ENCODE assay signal across 8 cellular contexts in the genomic region with DNA sequence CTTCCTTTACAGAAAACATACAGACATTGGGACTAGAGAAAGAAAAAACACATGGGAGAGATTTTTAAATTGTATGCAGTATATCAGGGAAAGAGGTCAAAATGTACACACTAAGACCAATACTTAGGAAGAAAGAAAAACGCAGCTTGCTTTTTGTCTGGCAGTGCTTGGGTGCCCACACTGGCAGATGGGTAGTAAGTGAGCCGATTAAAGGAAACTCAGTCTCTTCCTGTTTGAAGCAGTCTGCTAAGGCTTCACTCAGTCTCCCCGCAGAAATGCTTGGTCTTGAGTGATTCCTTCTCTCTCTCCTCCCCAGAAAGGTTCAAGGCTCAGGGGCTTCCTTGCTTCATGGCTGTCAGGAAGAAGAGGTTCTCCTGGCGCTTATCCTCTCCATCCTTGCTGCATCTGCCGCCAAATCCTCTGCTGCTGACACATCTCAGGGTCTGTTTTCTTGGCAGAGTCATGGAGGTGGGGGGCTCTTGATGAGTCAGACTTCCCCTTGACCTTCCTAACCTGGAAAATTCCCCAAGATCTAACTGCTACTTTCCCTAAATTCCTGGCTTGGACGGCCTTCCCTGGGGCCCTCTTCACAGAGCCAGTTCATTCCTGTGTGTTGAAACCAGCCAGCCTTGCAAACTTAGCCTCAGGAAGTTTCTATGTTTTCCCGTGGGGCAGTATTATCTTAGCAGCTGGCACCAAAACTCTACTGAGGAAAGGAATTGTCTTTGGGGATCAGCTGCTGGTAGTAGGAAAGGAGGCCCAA. TPM values are rescaled to one million over a fixed set of nuclear protein-coding genes. Genes with fewer than 3 reads are reported as not detected.
A peak's percentile ranks its signal among the peaks of the same experiment; 100 is the strongest.
DNase-seq lines count a peak whose midpoint lies in the region; ATAC-seq and TF ChIP-seq lines count a peak whose summit lies in the region.

No MANE protein-coding gene starts in this region.

- H3K4me1 ChIP-seq in OCI-LY3 (ENCODE audit: low read length) (peaks cover 46% of the 10 kb centered on the region), smooth muscle cell (ENCODE audit: low read depth) (peaks cover 3% of the 10 kb centered on the region)

- no peaks in the 10 kb centered on the region for H3K27me3 Mint-ChIP-seq in effector memory CD8-positive, alpha-beta T cell

- peak overlapping the region; percentile 83 for H2AFZ ChIP-seq in OCI-LY3 (ENCODE audit: low read depth, low read length)
- peak overlapping the region; percentile 74 for H2AFZ ChIP-seq in smooth muscle cell (ENCODE audit: low read depth)

- no peak for TF ChIP-seq CTCF in OCI-LY3 (IDR thresholded peaks at IDR 0.05; ENCODE audit: low read depth, low read length)
- no peak for TF ChIP-seq CTCF in smooth muscle cell (IDR thresholded peaks at IDR 0.05; ENCODE audit: borderline replicate concordance, insufficient read depth, poor library complexity, severe bottlenecking)

- H3K27ac ChIP-seq in OCI-LY3 (ENCODE audit: low read length) (peak overlapping the region; percentile 20; the same call in 1 of the 2 replicates), smooth muscle cell (ENCODE audit: low read depth) (peak overlapping the region; percentile 10)

- H3K9ac ChIP-seq in OCI-LY3 (ENCODE audit: low read length) (peak overlapping the region; percentile 5; the same call in 1 of the 2 replicates), smooth muscle cell (ENCODE audit: low read depth) (no peak overlapping the region)

- peak overlapping the region; percentile 46 for H3K4me2 ChIP-seq in OCI-LY3 (ENCODE audit: low read length)
- H3K4me2 ChIP-seq in smooth muscle cell = peak overlapping the region; percentile 3

- H3K4me3 ChIP-seq in OCI-LY3 (ENCODE audit: low read length) (no peak overlapping the region), smooth muscle cell (no peak overlapping the region)

- no peaks in the 10 kb centered on the region for H4K20me1 ChIP-seq in OCI-LY3 (ENCODE audit: insufficient read depth, low read length)
- no peaks in the 10 kb centered on the region for H4K20me1 ChIP-seq in smooth muscle cell (ENCODE audit: low read depth)

- no peaks in the 10 kb centered on the region for H3K9me3 Mint-ChIP-seq in effector memory CD8-positive, alpha-beta T cell

- H3K36me3 ChIP-seq in OCI-LY3 (replicated peaks; ENCODE audit: low read depth, low read length) = no peaks in the 10 kb centered on the region
- H3K36me3 ChIP-seq in smooth muscle cell (ENCODE audit: low read depth) = no peaks in the 10 kb centered on the region

- peak; percentile 60 for DNase-seq in NCI-H82 (lab: John Stamatoyannopoulos, UW)
- DNase-seq in NCI-H82 treated with DMSO at 0.1 percent for 48 hours (lab: John Stamatoyannopoulos, UW; ENCODE audit: unreplicated experiment) = no peak
- no peak for DNase-seq in effector memory CD8-positive, alpha-beta T cell
- no peak for DNase-seq in smooth muscle cell (lab: John Stamatoyannopoulos, UW; ENCODE audit: unreplicated experiment)
- DNase-seq in left lobe of liver (ENCODE audit: low spot score) = no peak
- no peak for DNase-seq in NCI-H2196 (lab: John Stamatoyannopoulos, UW; ENCODE audit: unreplicated experiment)
- no peak for DNase-seq in NCI-H2227 treated with DMSO at 0.1 percent for 48 hours (lab: John Stamatoyannopoulos, UW)

- H3K9me3 ChIP-seq in OCI-LY3 (ENCODE audit: insufficient read depth, low read length) (no peaks in the 10 kb centered on the region), smooth muscle cell (replicated peaks; ENCODE audit: low read depth) (no peaks in the 10 kb centered on the region)

- peak; percentile 49 for ATAC-seq in effector memory CD8-positive, alpha-beta T cell (replicated peaks)
- ATAC-seq in left lobe of liver = no peak

- H3K27me3 ChIP-seq in OCI-LY3 (ENCODE audit: low read depth, low read length) (no peaks in the 10 kb centered on the region), smooth muscle cell (ENCODE audit: low read depth) (no peaks in the 10 kb centered on the region)

- H3K27ac Mint-ChIP-seq in effector memory CD8-positive, alpha-beta T cell = peak overlapping the region; percentile 13 to 91

- H3K79me2 ChIP-seq in OCI-LY3 (ENCODE audit: low read length) (no peaks in the 10 kb centered on the region), smooth muscle cell (ENCODE audit: low read depth) (no peaks in the 10 kb centered on the region)

- peak overlapping the region; percentile 28 to 56 for H3K4me3 Mint-ChIP-seq in effector memory CD8-positive, alpha-beta T cell

- H3F3A ChIP-seq in smooth muscle cell (ENCODE audit: low read depth) = peaks cover 19% of the 10 kb centered on the region

- 60% methylated on average over 7 of the region's 7 CpGs for WGBS in smooth muscle cell (ENCODE audit: low lambda C conversion rate)

- peaks cover 30 to 38% of the 10 kb centered on the region in 2 donors for H3K4me1 Mint-ChIP-seq in effector memory CD8-positive, alpha-beta T cell (ENCODE audit: low read depth in 2 of 2)

- no peaks in the 10 kb centered on the region for H3K36me3 Mint-ChIP-seq in effector memory CD8-positive, alpha-beta T cell (ENCODE audit: insufficient read depth)

RNA-seq across cellular contexts. Expression of a gene that starts 10.5 kb away (rescaled TPM):
- total RNA-seq in smooth muscle cell (7,008 and 8,051 TPM in 2 replicates), left lobe of liver (112 TPM)
- polyA plus RNA-seq in smooth muscle cell = 5,467 and 5,517 TPM in 2 replicates

RNA-seq across cellular contexts. Expression of a gene that starts 14.1 kb away (rescaled TPM):
- total RNA-seq in smooth muscle cell (0.31 TPM in 1 of 2 replicates, not detected in the other), left lobe of liver (0.68 TPM)
- polyA plus RNA-seq in smooth muscle cell = 0.11 and 1.1 TPM in 2 replicates

Comparison
In these comparisons a context has a peak if more than half of its experiments do, and no peak if none do; other contexts are left out.
1. RNA of a gene that starts 10.5 kb away (total RNA-seq): 7,008 to 8,051 TPM in smooth muscle cell; 112 TPM in left lobe of liver (single experiment); every median in the first group is over 10 times any median in the second.